Comparison of ENCODE assay signal across 2 cellular contexts in the genomic region with DNA sequence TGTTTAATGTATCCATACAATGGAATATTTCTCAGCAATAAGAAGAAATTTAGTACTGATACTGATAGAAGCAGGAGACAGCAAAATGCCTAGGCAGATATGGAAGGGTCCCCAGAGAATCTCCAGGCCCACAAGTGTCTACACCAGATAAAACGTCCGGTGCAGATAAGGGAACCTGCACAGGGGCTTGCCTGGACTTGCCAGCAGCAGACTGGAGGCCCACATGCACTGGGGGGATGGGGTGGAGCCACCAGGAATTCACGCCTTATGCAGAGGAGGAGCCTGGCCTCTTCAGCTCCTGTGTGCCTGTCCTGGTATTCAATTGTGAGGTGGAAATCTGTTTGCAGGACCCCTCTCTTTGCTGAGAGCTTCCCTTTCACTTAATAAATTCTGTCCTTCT. TPM values are rescaled to one million over a fixed set of nuclear protein-coding genes. Genes with fewer than 3 reads are reported as not detected.
"Had no signal": no experiment of that assay in that cellular context is flagged by ENCODE, and none has a peak within 500 bp of the region (broad histone marks: within the 10 kb centered on the region; RNA-seq: fewer than 3 reads in every experiment).

No MANE protein-coding gene starts in this region.

RNA-seq across cellular contexts. Expression of gene ANKRD18A, which starts 36.6 kb away (rescaled TPM):
- total RNA-seq: activated B cell treated with CpG ODN at 0.5 μM for 24 hours had no signal
- polyA plus RNA-seq: aorta had no signal
